8 cellular contexts compared by ENCODE assay signal in genomic region chr6:75893058-75893775, GRCh38.
DNase-seq lines count a peak whose midpoint lies in the region; ATAC-seq and TF ChIP-seq lines count a peak whose summit lies in the region.

No MANE protein-coding gene starts in this region.

- DNase-seq in CMK (ENCODE audit: low read depth) (peak; percentile 17), NCI-H345 (lab: John Stamatoyannopoulos, UW) (peak; percentile 57), astrocyte of the hippocampus (ENCODE audit: low read depth, low spot score) (peak; percentile 81), immature natural killer cell (peak; percentile 1 to 30 (median 18)), type B pancreatic cell (ENCODE audit: extremely low spot score, unreplicated experiment) (no peak)

- H3K27me3 Mint-ChIP-seq in immature natural killer cell (ENCODE audit: low read depth in 3 of 3) (peaks cover 0 to 1% (median 0%) of the 10 kb centered on the region in 3 donors), type B pancreatic cell (no peaks in the 10 kb centered on the region)
- no peaks in the 10 kb centered on the region for H3K27me3 Mint-ChIP-seq in activated T-helper 17 cell treated with anti-CD3 and anti-CD28 coated beads, Interleukin-2, amount 50 U/mL, for 72 hours

- ATAC-seq in GM18909 (IDR thresholded peaks at IDR 0.05; ENCODE audit: poor library complexity, unreplicated experiment) (peak; percentile 79), HG03196 (IDR thresholded peaks at IDR 0.05; ENCODE audit: unreplicated experiment) (peak; percentile 79)
- ATAC-seq in activated T-helper 17 cell treated with anti-CD3 and anti-CD28 coated beads, Interleukin-2, amount 50 U/mL, for 72 hours (replicated peaks): no peak

- H3K4me1 Mint-ChIP-seq in immature natural killer cell: no peaks in the 10 kb centered on the region
- no peaks in the 10 kb centered on the region for H3K4me1 Mint-ChIP-seq in type B pancreatic cell (ENCODE audit: unreplicated experiment)
- no peaks in the 10 kb centered on the region for H3K4me1 Mint-ChIP-seq in activated T-helper 17 cell treated with anti-CD3 and anti-CD28 coated beads, Interleukin-2, amount 50 U/mL, for 72 hours

- H3K27ac Mint-ChIP-seq in immature natural killer cell (no peak overlapping the region), type B pancreatic cell (no peak overlapping the region)
- H3K27ac Mint-ChIP-seq in activated T-helper 17 cell treated with anti-CD3 and anti-CD28 coated beads, Interleukin-2, amount 50 U/mL, for 72 hours: no peak overlapping the region

- H3K36me3 Mint-ChIP-seq in immature natural killer cell (peaks cover 4 to 10% (median 4%) of the 10 kb centered on the region in 3 donors), type B pancreatic cell (peaks cover 5% of the 10 kb centered on the region)
- H3K36me3 Mint-ChIP-seq in activated T-helper 17 cell treated with anti-CD3 and anti-CD28 coated beads, Interleukin-2, amount 50 U/mL, for 72 hours (ENCODE audit: low read depth): peaks cover 6% of the 10 kb centered on the region

- no peaks in the 10 kb centered on the region for H3K9me3 Mint-ChIP-seq in immature natural killer cell
- no peaks in the 10 kb centered on the region for H3K9me3 Mint-ChIP-seq in type B pancreatic cell
- no peaks in the 10 kb centered on the region for H3K9me3 Mint-ChIP-seq in activated T-helper 17 cell treated with anti-CD3 and anti-CD28 coated beads, Interleukin-2, amount 50 U/mL, for 72 hours

- TF ChIP-seq CTCF in type B pancreatic cell (conservative IDR thresholded peaks at IDR 0.05): peak; percentile 91

- H3K4me3 Mint-ChIP-seq in immature natural killer cell (no peak overlapping the region), type B pancreatic cell (no peak overlapping the region)
- no peak overlapping the region for H3K4me3 Mint-ChIP-seq in activated T-helper 17 cell treated with anti-CD3 and anti-CD28 coated beads, Interleukin-2, amount 50 U/mL, for 72 hours
